1 cellular context compared by ENCODE assay signal in genomic region chr9:134895103-134895502, GRCh38.
TF ChIP-seq lines count a peak whose summit lies in the region.

No MANE protein-coding gene starts in this region.

TF ChIP-seq in HepG2, 621 proteins besides CTCF, POLR2A, EP300 and RAD21:
- TF ChIP-seq GFI1 (CRISPR knock-in tag; IDR thresholded peaks at IDR 0.05; ENCODE audit: borderline replicate concordance): no peak
- peak; percentile 94 for TF ChIP-seq ZNF12 (CRISPR knock-in tag; IDR thresholded peaks at IDR 0.05)
